ENCODE assay signal across 27 cellular contexts in the genomic region with DNA sequence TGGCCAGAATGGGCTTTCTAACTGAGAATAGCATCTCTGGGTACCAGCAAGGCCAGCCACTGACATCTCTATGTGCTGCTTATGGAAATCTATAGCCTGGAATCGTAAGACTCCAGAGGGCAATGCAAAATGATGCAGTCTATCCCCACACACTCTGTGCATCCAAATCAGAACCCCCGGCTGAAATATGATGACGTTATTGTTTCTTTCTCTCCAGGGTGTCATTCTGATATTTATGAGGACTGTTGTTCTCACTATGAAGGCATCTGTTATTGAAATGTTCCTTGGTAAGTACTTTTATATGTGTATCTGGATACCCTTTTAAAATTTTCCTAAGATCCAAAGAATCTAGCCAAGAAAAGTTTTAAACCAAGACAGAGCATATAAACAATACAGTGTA. TPM values are rescaled to one million over a fixed set of nuclear protein-coding genes. Genes with fewer than 3 reads are reported as not detected.
"Had no signal": no experiment of that assay in that cellular context is flagged by ENCODE, and none has a peak within 500 bp of the region (broad histone marks: within the 10 kb centered on the region; RNA-seq: fewer than 3 reads in every experiment).

No MANE protein-coding gene starts in this region.

- H3K4me1 ChIP-seq: pancreas, prostate gland, sigmoid colon, stomach, thyroid gland, upper lobe of left lung, vagina had no signal

- H3K9me3 ChIP-seq: neutrophil, pancreas, prostate gland, sigmoid colon, thyroid gland, vagina had no signal

- H3K27ac ChIP-seq: neutrophil, pancreas, prostate gland, sigmoid colon, stomach, thoracic aorta, thyroid gland, tibial nerve, upper lobe of left lung, vagina had no signal

- H3K4me3 ChIP-seq: pancreas, prostate gland, sigmoid colon, stomach, thoracic aorta, thyroid gland, tibial nerve, upper lobe of left lung, vagina had no signal

- ATAC-seq: naive thymus-derived CD8-positive, alpha-beta T cell; natural killer cell treated with Interleukin-12 subunit alpha and Interleukin-12 subunit beta and Interleukin-15 and Interleukin-18, amount 100 ng/mL, for 72 hours; pancreas; right cardiac atrium; stimulated activated effector memory CD8-positive, alpha-beta T cell treated with anti-CD3 and anti-CD28 coated beads, Interleukin-12 subunit alpha, Interleukin-12 subunit beta, amount 100 ng/mL, for 72 hours; stimulated activated naive B cell treated with anti-CD40 and anti-IgM and Interleukin-4, amounts not matched to agents 10 μg/mL and 1 μg/mL and 100 μg/mL, for 72 hours had no signal

- DNase-seq: naive thymus-derived CD8-positive, alpha-beta T cell; nephron progenitor cell; nucleus accumbens; pancreas; right cardiac atrium; sigmoid colon; small intestine; stimulated activated CD4-positive, alpha-beta T cell treated with anti-CD3 and anti-CD28 coated beads, Interleukin-15, amount 100 ng/mL, for 24 hours; stimulated activated CD4-positive, alpha-beta T cell treated with anti-CD3 and anti-CD28 coated beads, Interleukin-2, amount 100 ng/mL, for 24 hours; stimulated activated CD4-positive, alpha-beta T cell treated with anti-CD3 and anti-CD28 coated beads, Interleukin-2, amount 100 ng/mL, for 48 hours; stimulated activated CD4-positive, alpha-beta T cell treated with anti-CD3 and anti-CD28 coated beads, Interleukin-4, amount 100 ng/mL, for 24 hours; stimulated activated naive B cell treated with anti-CD40 and anti-IgM and Interleukin-4, amounts not matched to agents 10 μg/mL and 1 μg/mL and 100 μg/mL, for 72 hours; stimulated activated naive CD4-positive, alpha-beta T cell treated with Interleukin-2 at 50 U/mL for 16 hours; stomach; thyroid gland; trophoblast cell; upper lobe of left lung had no signal

- H3K36me3 ChIP-seq: neutrophil, pancreas, prostate gland, stomach, thoracic aorta, thyroid gland, upper lobe of left lung, vagina had no signal

- FAIRE-seq: pancreas, small intestine, urothelium cell line had no signal

- H3K27me3 ChIP-seq: neutrophil, pancreas, sigmoid colon, stomach, thyroid gland, tibial nerve, upper lobe of left lung, vagina had no signal

RNA-seq across cellular contexts. Expression of a gene that starts 19.6 kb away (rescaled TPM):
- total RNA-seq: naive thymus-derived CD8-positive, alpha-beta T cell; natural killer cell treated with Interleukin-12 subunit alpha and Interleukin-12 subunit beta and Interleukin-15 and Interleukin-18, amount 100 ng/mL, for 72 hours; neural crest cell; temporal lobe had no signal
